In the genomic region with DNA sequence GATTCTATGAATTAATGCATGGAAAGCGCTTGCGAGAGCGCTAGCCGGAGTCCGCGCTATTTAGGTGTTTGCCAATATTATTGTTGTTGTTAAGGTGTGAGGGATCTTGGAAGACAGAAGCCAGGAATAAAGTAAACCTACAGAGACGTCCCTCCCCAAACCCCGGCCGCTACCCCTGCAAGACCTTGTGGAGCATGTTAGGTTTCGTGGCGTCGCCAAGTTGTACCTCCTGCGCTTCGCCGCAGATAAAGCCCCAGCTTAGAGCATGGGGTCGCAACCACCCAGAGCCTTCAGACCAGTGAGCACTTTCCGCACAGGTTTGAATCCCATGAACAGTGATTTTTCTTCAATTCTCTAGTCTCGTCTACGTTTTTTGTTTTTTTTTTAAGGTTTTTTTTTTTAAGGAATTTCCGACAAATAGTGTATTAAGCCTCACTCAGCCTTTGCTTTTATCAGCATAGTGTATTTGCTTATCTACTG, we compare ENCODE assay signal across 10 cellular contexts. TPM values are rescaled to one million over a fixed set of nuclear protein-coding genes. Genes with fewer than 3 reads are reported as not detected.
DNase-seq lines count a peak whose midpoint lies in the region; ATAC-seq, FAIRE-seq and TF ChIP-seq lines count a peak whose summit lies in the region.
"Had no signal": no experiment of that assay in that cellular context is flagged by ENCODE, and none has a peak within 500 bp of the region (broad histone marks: within the 10 kb centered on the region; RNA-seq: fewer than 3 reads in every experiment).

No MANE protein-coding gene starts in this region.

- H4K20me1 ChIP-seq in astrocyte (ENCODE audit: insufficient read depth, low read length), result no peaks in the 10 kb centered on the region

- H3K9me3 ChIP-seq in heart left ventricle (peaks cover 0 to 11% (median 0%) of the 10 kb centered on the region in 12 donors), right cardiac atrium (ENCODE audit: control insufficient read depth, low read length) (no peaks in the 10 kb centered on the region), astrocyte (ENCODE audit: insufficient read depth, low read depth, low read length) (peaks cover under 1% of the 10 kb centered on the region), upper lobe of left lung (peaks cover 0 to 9% (median 2%) of the 10 kb centered on the region in 4 donors)

- TF ChIP-seq POLR2A in heart left ventricle (IDR thresholded peaks at IDR 0.05) (no peak), upper lobe of left lung (IDR thresholded peaks at IDR 0.05) (no peak)

- peak overlapping the region; percentile 91 for H3K4me3 Mint-ChIP-seq in astrocyte (ENCODE audit: unreplicated experiment)

- intact Hi-C loops in heart left ventricle (cut with DNase I) (no loop called here), right cardiac atrium (cut with DNase I) (no loop called here)

- H3K27ac ChIP-seq in heart left ventricle, result no peak overlapping the region
- H3K27ac ChIP-seq in right cardiac atrium (ENCODE audit: low read length), result no peak overlapping the region
- no peak overlapping the region for H3K27ac ChIP-seq in astrocyte (ENCODE audit: low read depth, low read length)
- peak overlapping the region in 2 of 4 donors; percentile 35 to 66 for H3K27ac ChIP-seq in upper lobe of left lung

- no peaks in the 10 kb centered on the region for H3K36me3 Mint-ChIP-seq in astrocyte (ENCODE audit: low read depth, unreplicated experiment)

- peak overlapping the region; percentile 65 for H3K9ac ChIP-seq in astrocyte (ENCODE audit: low read length)

- 4 to 5% (median 5%) methylated on average over 20 of the region's 20 CpGs for WGBS in heart left ventricle, 4 donors
- 5% methylated on average over 20 of the region's 20 CpGs for WGBS in right cardiac atrium
- 8 to 10% methylated on average over 20 of the region's 20 CpGs for WGBS in upper lobe of left lung, 2 donors

- TF ChIP-seq CTCF in heart left ventricle (IDR thresholded peaks at IDR 0.05) (no peak), astrocyte (IDR thresholded peaks at IDR 0.05; ENCODE audit: insufficient read depth, low read depth, low read length) (no peak), upper lobe of left lung (IDR thresholded peaks at IDR 0.05) (no peak), GM20000 (IDR thresholded peaks at IDR 0.05; ENCODE audit: extremely low read depth, missing control alignments) (no peak)

- peaks cover 48 to 97% (median 88%) of the 10 kb centered on the region in 9 donors for H3K27me3 ChIP-seq in heart left ventricle
- H3K27me3 ChIP-seq in right cardiac atrium (ENCODE audit: control insufficient read depth, insufficient read depth), result peaks cover 8% of the 10 kb centered on the region
- peaks cover 62% of the 10 kb centered on the region for H3K27me3 ChIP-seq in astrocyte (ENCODE audit: insufficient read depth, low read length)
- peaks cover 4 to 30% (median 16%) of the 10 kb centered on the region in 4 donors for H3K27me3 ChIP-seq in upper lobe of left lung

- H3K4me3 ChIP-seq in heart left ventricle (peak overlapping the region in 7 of 12 donors; percentile 15 to 36 (median 21)), right cardiac atrium (ENCODE audit: low read length) (no peak overlapping the region), astrocyte (ENCODE audit: insufficient read depth, low read depth, low read length) (peak overlapping the region; percentile 64), upper lobe of left lung (peak overlapping the region in 3 of 4 donors; percentile 28 to 37 (median 35))

- no peak for DNase-seq in heart left ventricle
- DNase-seq in right cardiac atrium, result no peak
- DNase-seq in astrocyte (ENCODE audit: low read depth), result no peak
- DNase-seq in left kidney (ENCODE audit: low read depth, low spot score), result peak; percentile 46
- no peak for DNase-seq in upper lobe of left lung
- no peak for DNase-seq in GOT3 (lab: John Stamatoyannopoulos, UW)
- no peak for DNase-seq in GM20000 (ENCODE audit: low spot score)
- DNase-seq: KG1 had no signal

- H3K27me3 Mint-ChIP-seq in astrocyte (ENCODE audit: low read depth, unreplicated experiment), result peaks cover 61% of the 10 kb centered on the region

- no peaks in the 10 kb centered on the region for H3K79me2 ChIP-seq in astrocyte (ENCODE audit: insufficient read depth, low read length)

- H3K4me2 ChIP-seq in astrocyte (ENCODE audit: low read length), result peak overlapping the region; percentile 96

- no peak for FAIRE-seq in astrocyte (lab: Jason Lieb, UNC)
- FAIRE-seq: endometrium had no signal

- peak overlapping the region; percentile 36 for H3K27ac Mint-ChIP-seq in astrocyte (ENCODE audit: unreplicated experiment)

- H2AFZ ChIP-seq in astrocyte (ENCODE audit: low read depth, low read length), result peak overlapping the region; percentile 93

- no peak for TF ChIP-seq EP300 in upper lobe of left lung (IDR thresholded peaks at IDR 0.05)

- H3K36me3 ChIP-seq in heart left ventricle (no peaks in the 10 kb centered on the region), astrocyte (ENCODE audit: insufficient read depth, low read length) (no peaks in the 10 kb centered on the region), upper lobe of left lung (no peaks in the 10 kb centered on the region)

- ATAC-seq in heart left ventricle (no peak), right cardiac atrium (no peak), upper lobe of left lung (ENCODE audit: low FRiP score in 2 of 2) (peak in 1 of 2 donors; percentile 13), GM19463 (IDR thresholded peaks at IDR 0.05; ENCODE audit: unreplicated experiment) (no peak)

- H3K4me1 Mint-ChIP-seq in astrocyte (ENCODE audit: low read depth, unreplicated experiment), result peaks cover 5% of the 10 kb centered on the region

- no peaks in the 10 kb centered on the region for H3K9me3 Mint-ChIP-seq in astrocyte (ENCODE audit: unreplicated experiment)

- H3K4me1 ChIP-seq in heart left ventricle, result peaks cover 0 to 30% (median 10%) of the 10 kb centered on the region in 12 donors
- H3K4me1 ChIP-seq in right cardiac atrium (ENCODE audit: control insufficient read depth, insufficient read depth, low read length), result no peaks in the 10 kb centered on the region
- peaks cover 18% of the 10 kb centered on the region for H3K4me1 ChIP-seq in astrocyte (ENCODE audit: insufficient read depth, low read length)
- peaks cover 7 to 29% (median 15%) of the 10 kb centered on the region in 4 donors for H3K4me1 ChIP-seq in upper lobe of left lung

RNA-seq across cellular contexts. Expression of gene ZSCAN9, which starts 16.9 kb away (rescaled TPM):
- 10 to 100 TPM in 2 of 9 donors, 1 to 10 TPM in 7; 6.8 to 12.6 (median 7.9) TPM for total RNA-seq in heart left ventricle
- 10 to 100 TPM in 1 of 2 donors, 1 to 10 TPM in 1; 5.8 to 10.2 TPM for polyA plus RNA-seq in heart left ventricle
- total RNA-seq in right cardiac atrium, result 10 to 100 TPM in 1 of 4 donors, 1 to 10 TPM in 3; 8.4 to 11.3 (median 8.8) TPM
- 8.7 TPM for polyA plus RNA-seq in right cardiac atrium
- total RNA-seq in astrocyte, result 14.7 and 16.9 TPM in 2 replicates
- total RNA-seq in upper lobe of left lung, result 10 to 100 TPM in 5 of 6 donors, 1 to 10 TPM in 1; 5.4 to 36.7 (median 12.4) TPM

RNA-seq across cellular contexts. Expression of gene ZKSCAN4, which starts 43.8 kb away (rescaled TPM):
- total RNA-seq in heart left ventricle, result 1 to 10 TPM; 2.1 to 5.0 (median 2.5) TPM
- 1 to 10 TPM; 1.5 to 2.2 TPM for polyA plus RNA-seq in heart left ventricle
- 1 to 10 TPM; 3.3 to 4.0 (median 3.6) TPM for total RNA-seq in right cardiac atrium
- 1.5 TPM for polyA plus RNA-seq in right cardiac atrium
- total RNA-seq in astrocyte, result 3.9 TPM in 2 replicates
- 1 to 10 TPM; 3.0 to 9.4 (median 4.7) TPM for total RNA-seq in upper lobe of left lung

RNA-seq across cellular contexts. Expression of gene NKAPL, which starts 50.9 kb away (rescaled TPM):
- total RNA-seq in heart left ventricle (1 to 10 TPM; 3.3 to 8.4 (median 5.2) TPM), right cardiac atrium (1 to 10 TPM; 6.1 to 6.4 (median 6.2) TPM), astrocyte (not detected in 2 replicates), upper lobe of left lung (1 to 10 TPM in 2 of 6 donors, under 1 TPM in 4; 0.33 to 1.3 (median 0.70) TPM)
- polyA plus RNA-seq in heart left ventricle (1 to 10 TPM; 5.8 to 7.2 TPM), right cardiac atrium (5.5 TPM)

RNA-seq across cellular contexts. Expression of gene ZSCAN26, which starts 58.7 kb away (rescaled TPM):
- total RNA-seq in heart left ventricle, result 10 to 100 TPM in 8 of 9 donors, 1 to 10 TPM in 1; 9.8 to 16.4 (median 12.2) TPM
- polyA plus RNA-seq in heart left ventricle, result 1 to 10 TPM; 8.1 to 8.3 TPM
- total RNA-seq in right cardiac atrium, result 10 to 100 TPM; 12.0 to 20.2 (median 15.2) TPM
- 11.4 TPM for polyA plus RNA-seq in right cardiac atrium
- total RNA-seq in astrocyte, result 12.0 and 15.9 TPM in 2 replicates
- total RNA-seq in upper lobe of left lung, result 10 to 100 TPM in 3 of 6 donors, 1 to 10 TPM in 3; 9.1 to 24.1 (median 11.4) TPM
